1 cellular context compared by ENCODE assay signal in genomic region chr2:136115183-136115751, GRCh38.
TF ChIP-seq lines count a peak whose summit lies in the region.

No MANE protein-coding gene starts in this region.

TF ChIP-seq in HepG2, 621 proteins besides CTCF, POLR2A, EP300 and RAD21 (continued from another document):
- TF ChIP-seq ZNF841 (CRISPR knock-in tag; IDR thresholded peaks at IDR 0.05; ENCODE audit: borderline replicate concordance) (no peak), CREB1 (IDR thresholded peaks at IDR 0.05) (0 out of 2 replicates have a peak, but pooled peaks have one; percentile 8), CREB1 (CRISPR knock-in tag; IDR thresholded peaks at IDR 0.05) (no peak), BORCS8-MEF2B (CRISPR knock-in tag; IDR thresholded peaks at IDR 0.05) (no peak), RXRB (CRISPR knock-in tag; IDR thresholded peaks at IDR 0.05; ENCODE audit: borderline replicate concordance) (no peak)
